Comparison of ENCODE assay signal across 1 cellular context in genomic region chr1:24911651-24912144, GRCh38.
TF ChIP-seq lines count a peak whose summit lies in the region.

No MANE protein-coding gene starts in this region.

TF ChIP-seq in H1, 55 proteins besides CTCF, POLR2A, EP300 and RAD21 (continued from another document):
- TF ChIP-seq RBBP5 (IDR thresholded peaks at IDR 0.05; ENCODE audit: borderline replicate concordance, low read depth, low read length) (no peak), SAP30 (IDR thresholded peaks at IDR 0.05; ENCODE audit: insufficient read depth, insufficient replicate concordance, low read length) (no peak), GTF2F1 (IDR thresholded peaks at IDR 0.05; ENCODE audit: borderline replicate concordance, low read depth, low read length) (no peak), GABPA (IDR thresholded peaks at IDR 0.05; ENCODE audit: borderline replicate concordance, insufficient read depth, low read length) (no peak), NANOG (IDR thresholded peaks at IDR 0.05; ENCODE audit: insufficient read depth, low read depth, low read length, poor library complexity, severe bottlenecking) (no peak), SP1 (IDR thresholded peaks at IDR 0.05; ENCODE audit: low read depth, low read length) (no peak), CTBP2 (IDR thresholded peaks at IDR 0.05; ENCODE audit: borderline replicate concordance, insufficient read depth, insufficient read length, low read length) (no peak)
